Comparison of ENCODE assay signal across 28 cellular contexts in the genomic region with DNA sequence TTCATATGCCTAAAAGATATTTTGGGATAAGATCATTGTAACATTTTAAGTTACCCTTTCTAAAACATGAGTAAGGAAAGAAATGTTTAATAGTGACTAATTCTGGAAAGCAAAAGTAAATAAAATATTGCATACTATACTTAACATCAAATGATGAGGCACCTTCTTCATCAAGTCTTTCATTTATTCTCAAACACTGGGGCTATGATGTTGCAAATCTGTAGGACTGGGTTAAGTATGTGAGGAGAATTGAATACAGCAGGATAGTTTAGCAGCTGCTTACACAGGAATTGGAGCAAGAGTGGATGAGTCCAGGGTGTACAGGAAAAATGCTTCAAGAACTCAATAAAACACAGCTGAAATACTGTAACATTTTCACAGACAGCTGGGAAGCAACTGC.
A peak's percentile ranks its signal among the peaks of the same experiment; 100 is the strongest.
DNase-seq lines count a peak whose midpoint lies in the region; ATAC-seq and TF ChIP-seq lines count a peak whose summit lies in the region.
"Had no signal": no experiment of that assay in that cellular context is flagged by ENCODE, and none has a peak within 500 bp of the region (broad histone marks: within the 10 kb centered on the region; RNA-seq: fewer than 3 reads in every experiment).

No MANE protein-coding gene starts in this region.

- peak overlapping the region; percentile 10 for H3K27ac Mint-ChIP-seq in neural crest cell (ENCODE audit: unreplicated experiment)
- H3K27ac Mint-ChIP-seq: activated T-cell treated with anti-CD3 and anti-CD28 coated beads, Interleukin-2, amount 50 U/mL, for 72 hours; CD4-positive, CD25-positive, alpha-beta regulatory T cell; dendritic cell treated with granulocyte-macrophage colony-stimulating factor and Interleukin-4, amounts not matched to agents 40 ng/mL and 50 ng/mL, for 4 days; stimulated activated memory B cell treated with anti-CD40 and anti-IgM and Interleukin-4, amounts not matched to agents 10 μg/mL and 1 μg/mL and 100 μg/mL, for 72 hours had no signal

- no peak for ATAC-seq in psoas muscle
- ATAC-seq: activated T-cell treated with anti-CD3 and anti-CD28 coated beads, Interleukin-2, amount 50 U/mL, for 72 hours; gastroesophageal sphincter; stimulated activated memory B cell treated with anti-CD40 and anti-IgM and Interleukin-4, amounts not matched to agents 10 μg/mL and 1 μg/mL and 100 μg/mL, for 72 hours had no signal

- DNase-seq in cardiac muscle cell (ENCODE audit: low read depth in 1 of 2, low spot score in 1 of 2), result no peak
- no peak for DNase-seq in right atrium auricular region (ENCODE audit: low spot score)
- DNase-seq in fibroblast of the aortic adventitia (ENCODE audit: low read depth), result peak; percentile 10
- DNase-seq in neural crest cell (ENCODE audit: low read depth, low spot score), result no peak
- no peak for DNase-seq in psoas muscle
- no peak for DNase-seq in stimulated activated CD4-positive, alpha-beta T cell treated with anti-CD3 and anti-CD28 coated beads, Interleukin-12 subunit alpha, Interleukin-12 subunit beta, amount 100 ng/mL, for 4 hours
- no peak for DNase-seq in kidney glomerular epithelial cell (lab: John Stamatoyannopoulos, UW)
- no peak for DNase-seq in DMS 273 treated with DMSO at 0.1 percent for 48 hours (lab: John Stamatoyannopoulos, UW)
- DNase-seq: activated CD4-positive, alpha-beta T cell treated with anti-CD3 and anti-CD28 coated beads, Interleukin-2, amount 50 U/mL, for 4 hours; activated CD4-positive, CD25-positive, alpha-beta regulatory T cell; activated T-cell treated with anti-CD3 and anti-CD28 coated beads, Interleukin-2, amount 50 U/mL, for 72 hours; AML-193; Calu3; CD4-positive, CD25-positive, alpha-beta regulatory T cell; central memory CD4-positive, alpha-beta T cell; DMS79 treated with DMSO at 0.1 percent for 48 hours; esophagus squamous epithelium; GF-D8; NCI-H82; sigmoid colon; T-helper 1 cell; upper lobe of left lung had no signal

- H3K4me3 Mint-ChIP-seq in neural crest cell, result no peak overlapping the region
- H3K4me3 Mint-ChIP-seq: activated T-cell treated with anti-CD3 and anti-CD28 coated beads, Interleukin-2, amount 50 U/mL, for 72 hours; CD4-positive, CD25-positive, alpha-beta regulatory T cell; dendritic cell treated with granulocyte-macrophage colony-stimulating factor and Interleukin-4, amounts not matched to agents 40 ng/mL and 50 ng/mL, for 4 days; stimulated activated memory B cell treated with anti-CD40 and anti-IgM and Interleukin-4, amounts not matched to agents 10 μg/mL and 1 μg/mL and 100 μg/mL, for 72 hours had no signal

- H3K9me3 Mint-ChIP-seq in neural crest cell, result peaks cover 9% of the 10 kb centered on the region

- H3K27me3 Mint-ChIP-seq in neural crest cell (ENCODE audit: low read depth), result no peaks in the 10 kb centered on the region
- H3K27me3 Mint-ChIP-seq: CD4-positive, CD25-positive, alpha-beta regulatory T cell; dendritic cell treated with granulocyte-macrophage colony-stimulating factor and Interleukin-4, amounts not matched to agents 40 ng/mL and 50 ng/mL, for 4 days; stimulated activated memory B cell treated with anti-CD40 and anti-IgM and Interleukin-4, amounts not matched to agents 10 μg/mL and 1 μg/mL and 100 μg/mL, for 72 hours had no signal

- H3K4me3 ChIP-seq in cardiac muscle cell (no peak overlapping the region), right atrium auricular region (no peak overlapping the region), fibroblast of the aortic adventitia (ENCODE audit: low read depth, low read length) (no peak overlapping the region), psoas muscle (no peak overlapping the region)
- H3K4me3 ChIP-seq: esophagus squamous epithelium, gastroesophageal sphincter, HAP-1, hepatocyte, sigmoid colon, upper lobe of left lung had no signal

- intact Hi-C loops in psoas muscle (cut with DNase I), result no loop called here

- peaks cover 30% of the 10 kb centered on the region for H3K36me3 Mint-ChIP-seq in neural crest cell (ENCODE audit: low read depth)

- H3K27ac ChIP-seq in cardiac muscle cell (peak overlapping the region; percentile 65), right atrium auricular region (no peak overlapping the region), psoas muscle (no peak overlapping the region)
- H3K27ac ChIP-seq: esophagus squamous epithelium, gastroesophageal sphincter, hepatocyte, neutrophil, upper lobe of left lung had no signal

- H3K27me3 ChIP-seq in cardiac muscle cell (no peaks in the 10 kb centered on the region), right atrium auricular region (no peaks in the 10 kb centered on the region), psoas muscle (ENCODE audit: insufficient read depth in 3 of 3, low read length in 2 of 3) (no peaks in the 10 kb centered on the region)
- H3K27me3 ChIP-seq: esophagus squamous epithelium, gastroesophageal sphincter, hepatocyte, neutrophil, sigmoid colon, upper lobe of left lung had no signal

- peaks cover 19% of the 10 kb centered on the region for H3K4me1 ChIP-seq in cardiac muscle cell (ENCODE audit: low read depth)
- no peaks in the 10 kb centered on the region for H3K4me1 ChIP-seq in right atrium auricular region
- H3K4me1 ChIP-seq in psoas muscle, result no peaks in the 10 kb centered on the region
- H3K4me1 ChIP-seq: esophagus squamous epithelium, HAP-1, upper lobe of left lung had no signal

- no peaks in the 10 kb centered on the region for H3K9me3 ChIP-seq in cardiac muscle cell (ENCODE audit: low read depth)
- H3K9me3 ChIP-seq in right atrium auricular region, result no peaks in the 10 kb centered on the region
- no peaks in the 10 kb centered on the region for H3K9me3 ChIP-seq in psoas muscle
- H3K9me3 ChIP-seq: esophagus squamous epithelium, gastroesophageal sphincter, HAP-1, neutrophil, sigmoid colon, upper lobe of left lung had no signal

- TF ChIP-seq CTCF in cardiac muscle cell (IDR thresholded peaks at IDR 0.05; ENCODE audit: low read depth, low read length) (no peak), right atrium auricular region (IDR thresholded peaks at IDR 0.05) (no peak), fibroblast of the aortic adventitia (IDR thresholded peaks at IDR 0.05; ENCODE audit: insufficient read depth, low read length) (no peak), neural crest cell (conservative IDR thresholded peaks at IDR 0.05) (no peak), psoas muscle (IDR thresholded peaks at IDR 0.05) (no peak)

- H3K36me3 ChIP-seq in cardiac muscle cell (no peaks in the 10 kb centered on the region), right atrium auricular region (no peaks in the 10 kb centered on the region), psoas muscle (ENCODE audit: insufficient read depth in 1 of 2, low read depth in 1 of 2) (peaks cover 0 to 7% of the 10 kb centered on the region in 2 donors)
- H3K36me3 ChIP-seq: HAP-1, neutrophil, sigmoid colon, upper lobe of left lung had no signal

- H3K4me1 Mint-ChIP-seq in neural crest cell, result peaks cover 8% of the 10 kb centered on the region
- H3K4me1 Mint-ChIP-seq: stimulated activated memory B cell treated with anti-CD40 and anti-IgM and Interleukin-4, amounts not matched to agents 10 μg/mL and 1 μg/mL and 100 μg/mL, for 72 hours had no signal
